In the genomic region with DNA sequence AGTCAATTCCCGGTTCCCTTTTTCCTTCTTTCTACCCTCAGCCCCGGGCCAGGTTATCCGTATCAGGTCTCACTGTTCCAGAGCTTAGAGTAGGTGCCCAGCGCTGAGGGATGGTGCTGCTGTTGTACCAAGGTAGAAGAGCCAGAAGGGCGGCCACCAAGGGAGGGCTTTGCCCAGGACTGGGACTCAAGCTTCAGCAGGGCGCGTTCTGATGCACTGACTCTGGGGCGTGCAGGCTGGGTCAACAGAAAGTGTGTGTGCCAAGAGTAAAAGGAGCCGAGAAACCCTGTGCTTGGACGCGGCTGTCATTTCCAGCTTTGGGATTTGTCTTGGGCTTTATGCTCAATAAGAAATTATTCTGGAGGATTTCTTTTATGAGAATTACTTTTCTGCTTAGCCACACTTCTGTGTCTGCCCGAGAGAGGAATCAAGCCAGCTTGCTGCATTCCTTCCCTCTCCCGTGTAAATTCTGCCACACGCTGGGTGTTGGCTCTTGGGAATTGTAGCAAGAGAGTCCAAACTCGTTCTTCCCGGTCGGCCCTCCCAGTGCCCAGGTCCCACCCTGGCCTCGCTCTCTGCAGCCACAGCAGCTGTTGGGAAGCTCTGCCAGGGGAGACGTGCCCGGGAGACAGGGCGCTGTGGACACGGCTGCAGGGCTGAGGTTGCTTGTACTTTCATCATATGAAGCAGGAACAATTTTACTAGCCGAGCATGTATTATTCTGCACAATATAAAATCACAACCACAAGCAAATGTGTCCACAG, we compare ENCODE assay signal across 12 cellular contexts.
DNase-seq lines count a peak whose midpoint lies in the region; ATAC-seq and TF ChIP-seq lines count a peak whose summit lies in the region.
"Had no signal": no experiment of that assay in that cellular context is flagged by ENCODE, and none has a peak within 500 bp of the region (broad histone marks: within the 10 kb centered on the region; RNA-seq: fewer than 3 reads in every experiment).

No MANE protein-coding gene starts in this region.

- TF ChIP-seq POLR2A in breast epithelium (IDR thresholded peaks at IDR 0.05) = no peak

- no peaks in the 10 kb centered on the region for H3K27me3 Mint-ChIP-seq in HFFc6 (ENCODE audit: insufficient read depth)
- H3K27me3 Mint-ChIP-seq: naive thymus-derived CD8-positive, alpha-beta T cell had no signal

- peaks cover 4% of the 10 kb centered on the region; the same call in 1 of the 2 replicates for H3K9me3 Mint-ChIP-seq in HFFc6
- H3K9me3 Mint-ChIP-seq: naive thymus-derived CD8-positive, alpha-beta T cell had no signal

- CTCF ChIA-PET in GM10248 (lab: Yijun Ruan, JAX) = interaction anchor here (1.0 to 1.4 kb wide), 3 partner anchors 20 to 60 kb away, joined by 3 to 5 read pairs (median 3); no protein-coding TSS in a partner anchor

- H3K4me2 ChIP-seq in skeletal muscle satellite cell (ENCODE audit: low read length) = peak overlapping the region; percentile 80

- H3K36me3 ChIP-seq in breast epithelium = no peaks in the 10 kb centered on the region
- H3K36me3 ChIP-seq in skeletal muscle satellite cell (ENCODE audit: insufficient read depth, low read length) = peaks cover 1% of the 10 kb centered on the region

- peaks cover 30% of the 10 kb centered on the region for H3K4me1 Mint-ChIP-seq in HFFc6 (ENCODE audit: low read depth)

- no peaks in the 10 kb centered on the region for H3K27me3 ChIP-seq in breast epithelium
- H3K27me3 ChIP-seq in skeletal muscle satellite cell (ENCODE audit: control insufficient read depth, insufficient read depth, low read length) = no peaks in the 10 kb centered on the region

- peak overlapping the region; percentile 59 for H3K9ac ChIP-seq in skeletal muscle satellite cell (ENCODE audit: low read depth, low read length)

- DNase-seq in HFFc6 (no peak), breast epithelium (ENCODE audit: low spot score in 2 of 2) (no peak), left ventricle myocardium superior (peak; percentile 52), NCI-H345 (lab: John Stamatoyannopoulos, UW) (no peak), GM10248 (ENCODE audit: extremely low spot score) (no peak), islet precursor cell (no peak)
- DNase-seq: central memory CD4-positive, alpha-beta T cell; DMS79 treated with DMSO at 0.1 percent for 48 hours; MV-4-11; naive thymus-derived CD8-positive, alpha-beta T cell had no signal

- H3K4me3 ChIP-seq in breast epithelium (peak overlapping the region in 2 of 3 donors; percentile 19 to 48), skeletal muscle satellite cell (ENCODE audit: low read length) (peak overlapping the region; percentile 48)

- H3K4me1 ChIP-seq in breast epithelium = no peaks in the 10 kb centered on the region
- peaks cover 41% of the 10 kb centered on the region for H3K4me1 ChIP-seq in skeletal muscle satellite cell (ENCODE audit: control insufficient read depth, insufficient read depth, low read length)

- H3K9me3 ChIP-seq in breast epithelium (no peaks in the 10 kb centered on the region), skeletal muscle satellite cell (replicated peaks; ENCODE audit: low read length) (no peaks in the 10 kb centered on the region)

- ATAC-seq in left ventricle myocardium superior (peak; percentile 57), GM19328 (IDR thresholded peaks at IDR 0.05; ENCODE audit: unreplicated experiment) (no peak)
- ATAC-seq: naive thymus-derived CD8-positive, alpha-beta T cell had no signal

- POLR2A ChIA-PET in GM10248 (lab: Yijun Ruan, JAX) = no interaction called here

- peaks cover 39% of the 10 kb centered on the region for H3K36me3 Mint-ChIP-seq in HFFc6 (ENCODE audit: low read depth)

- TF ChIP-seq CTCF in HFFc6 (IDR thresholded peaks at IDR 0.05) = no peak
- no peak for TF ChIP-seq CTCF in breast epithelium (IDR thresholded peaks at IDR 0.05)
- TF ChIP-seq CTCF in GM10248 (IDR thresholded peaks at IDR 0.05; ENCODE audit: control extremely low read depth, extremely low read depth, low read depth, missing control alignments) = no peak

- intact Hi-C loops in breast epithelium (cut with DNase I; ENCODE audit: low total_unique reads) = no loop called here
- intact Hi-C loops in left ventricle myocardium superior (cut with micrococcal nuclease) = no loop called here

- peak overlapping the region; percentile 62; the same call in 1 of the 2 replicates for H3K4me3 Mint-ChIP-seq in HFFc6
- H3K4me3 Mint-ChIP-seq: naive thymus-derived CD8-positive, alpha-beta T cell had no signal

- H3K27ac Mint-ChIP-seq in HFFc6 = peak overlapping the region; percentile 31; the same call in 1 of the 2 replicates

- peak overlapping the region in 1 of 2 donors; percentile 4 for H3K27ac ChIP-seq in breast epithelium
